ENCODE assay signal across 1 cellular context in the genomic region with DNA sequence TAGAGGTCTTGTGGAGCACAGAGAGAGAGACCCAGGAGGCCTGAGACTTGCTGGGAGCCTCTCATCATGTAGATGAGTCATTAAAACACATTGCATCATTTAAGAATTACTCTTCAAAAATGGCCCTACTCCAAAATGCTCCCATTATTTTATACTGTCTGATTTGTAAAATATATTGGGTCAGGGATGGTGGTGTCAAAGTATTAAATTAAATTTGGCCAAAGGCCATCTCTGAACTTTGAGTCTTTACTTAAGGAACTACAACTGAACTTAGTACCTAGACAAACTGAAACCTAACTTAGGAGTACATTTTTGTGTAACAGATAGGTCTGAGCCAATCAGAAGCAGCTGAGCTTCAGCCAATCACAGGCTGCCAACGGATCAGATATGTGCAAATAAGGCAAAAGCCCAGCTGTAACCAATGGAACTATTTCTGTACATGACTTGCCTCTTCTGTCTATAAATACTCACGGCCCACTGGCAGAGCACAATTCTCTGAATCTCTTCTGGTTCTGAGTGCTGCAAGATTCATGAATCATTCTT.
TF ChIP-seq lines count a peak whose summit lies in the region.

No MANE protein-coding gene starts in this region.

TF ChIP-seq in HCT116, 20 proteins besides CTCF, POLR2A, EP300 and RAD21 (continued from another document):
- TF ChIP-seq, protein P1, sequence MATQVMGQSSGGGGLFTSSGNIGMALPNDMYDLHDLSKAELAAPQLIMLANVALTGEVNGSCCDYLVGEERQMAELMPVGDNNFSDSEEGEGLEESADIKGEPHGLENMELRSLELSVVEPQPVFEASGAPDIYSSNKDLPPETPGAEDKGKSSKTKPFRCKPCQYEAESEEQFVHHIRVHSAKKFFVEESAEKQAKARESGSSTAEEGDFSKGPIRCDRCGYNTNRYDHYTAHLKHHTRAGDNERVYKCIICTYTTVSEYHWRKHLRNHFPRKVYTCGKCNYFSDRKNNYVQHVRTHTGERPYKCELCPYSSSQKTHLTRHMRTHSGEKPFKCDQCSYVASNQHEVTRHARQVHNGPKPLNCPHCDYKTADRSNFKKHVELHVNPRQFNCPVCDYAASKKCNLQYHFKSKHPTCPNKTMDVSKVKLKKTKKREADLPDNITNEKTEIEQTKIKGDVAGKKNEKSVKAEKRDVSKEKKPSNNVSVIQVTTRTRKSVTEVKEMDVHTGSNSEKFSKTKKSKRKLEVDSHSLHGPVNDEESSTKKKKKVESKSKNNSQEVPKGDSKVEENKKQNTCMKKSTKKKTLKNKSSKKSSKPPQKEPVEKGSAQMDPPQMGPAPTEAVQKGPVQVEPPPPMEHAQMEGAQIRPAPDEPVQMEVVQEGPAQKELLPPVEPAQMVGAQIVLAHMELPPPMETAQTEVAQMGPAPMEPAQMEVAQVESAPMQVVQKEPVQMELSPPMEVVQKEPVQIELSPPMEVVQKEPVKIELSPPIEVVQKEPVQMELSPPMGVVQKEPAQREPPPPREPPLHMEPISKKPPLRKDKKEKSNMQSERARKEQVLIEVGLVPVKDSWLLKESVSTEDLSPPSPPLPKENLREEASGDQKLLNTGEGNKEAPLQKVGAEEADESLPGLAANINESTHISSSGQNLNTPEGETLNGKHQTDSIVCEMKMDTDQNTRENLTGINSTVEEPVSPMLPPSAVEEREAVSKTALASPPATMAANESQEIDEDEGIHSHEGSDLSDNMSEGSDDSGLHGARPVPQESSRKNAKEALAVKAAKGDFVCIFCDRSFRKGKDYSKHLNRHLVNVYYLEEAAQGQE (IDR thresholded peaks at IDR 0.05; ENCODE audit: low read depth), result no peak
- TF ChIP-seq, protein P2, sequence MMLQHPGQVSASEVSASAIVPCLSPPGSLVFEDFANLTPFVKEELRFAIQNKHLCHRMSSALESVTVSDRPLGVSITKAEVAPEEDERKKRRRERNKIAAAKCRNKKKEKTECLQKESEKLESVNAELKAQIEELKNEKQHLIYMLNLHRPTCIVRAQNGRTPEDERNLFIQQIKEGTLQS (IDR thresholded peaks at IDR 0.05), result no peak
- no peak for TF ChIP-seq EGR1 (IDR thresholded peaks at IDR 0.05; ENCODE audit: low read depth)
